2 cellular contexts compared by ENCODE assay signal in the genomic region with DNA sequence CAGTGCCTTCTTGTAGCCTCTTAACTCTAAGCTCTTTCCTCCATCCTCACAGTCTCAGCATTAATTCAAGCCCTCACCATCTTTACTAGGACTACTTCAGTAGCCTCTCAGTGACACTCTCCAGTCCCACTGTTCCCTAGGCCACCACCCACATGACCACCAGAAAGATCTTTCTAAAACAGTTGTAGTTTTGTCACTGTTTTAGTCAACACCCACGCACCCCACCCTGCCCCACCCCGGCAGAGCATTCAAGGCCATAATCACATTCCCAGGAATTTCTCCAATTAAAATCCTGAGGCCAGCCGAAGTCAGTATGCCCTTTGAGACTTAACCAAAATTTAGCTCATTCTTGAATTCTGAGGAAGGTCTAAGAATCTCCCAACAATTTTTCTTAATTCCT.
TF ChIP-seq lines count a peak whose summit lies in the region.

No MANE protein-coding gene starts in this region.

TF ChIP-seq in A549, 52 proteins besides CTCF, POLR2A, EP300 and RAD21 (continued from another document):
- TF ChIP-seq MAZ (IDR thresholded peaks at IDR 0.05; ENCODE audit: borderline replicate concordance, low read depth, low read length), result no peak
- TF ChIP-seq, protein P1, sequence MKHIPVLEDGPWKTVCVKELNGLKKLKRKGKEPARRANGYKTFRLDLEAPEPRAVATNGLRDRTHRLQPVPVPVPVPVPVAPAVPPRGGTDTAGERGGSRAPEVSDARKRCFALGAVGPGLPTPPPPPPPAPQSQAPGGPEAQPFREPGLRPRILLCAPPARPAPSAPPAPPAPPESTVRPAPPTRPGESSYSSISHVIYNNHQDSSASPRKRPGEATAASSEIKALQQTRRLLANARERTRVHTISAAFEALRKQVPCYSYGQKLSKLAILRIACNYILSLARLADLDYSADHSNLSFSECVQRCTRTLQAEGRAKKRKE (CRISPR knock-in tag; IDR thresholded peaks at IDR 0.05; ENCODE audit: low read depth), result no peak
- TF ChIP-seq, protein P2, sequence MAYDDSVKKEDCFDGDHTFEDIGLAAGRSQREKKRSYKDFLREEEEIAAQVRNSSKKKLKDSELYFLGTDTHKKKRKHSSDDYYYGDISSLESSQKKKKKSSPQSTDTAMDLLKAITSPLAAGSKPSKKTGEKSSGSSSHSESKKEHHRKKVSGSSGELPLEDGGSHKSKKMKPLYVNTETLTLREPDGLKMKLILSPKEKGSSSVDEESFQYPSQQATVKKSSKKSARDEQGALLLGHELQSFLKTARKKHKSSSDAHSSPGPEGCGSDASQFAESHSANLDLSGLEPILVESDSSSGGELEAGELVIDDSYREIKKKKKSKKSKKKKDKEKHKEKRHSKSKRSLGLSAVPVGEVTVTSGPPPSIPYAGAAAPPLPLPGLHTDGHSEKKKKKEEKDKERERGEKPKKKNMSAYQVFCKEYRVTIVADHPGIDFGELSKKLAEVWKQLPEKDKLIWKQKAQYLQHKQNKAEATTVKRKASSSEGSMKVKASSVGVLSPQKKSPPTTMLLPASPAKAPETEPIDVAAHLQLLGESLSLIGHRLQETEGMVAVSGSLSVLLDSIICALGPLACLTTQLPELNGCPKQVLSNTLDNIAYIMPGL (CRISPR knock-in tag; IDR thresholded peaks at IDR 0.05; ENCODE audit: borderline replicate concordance), result no peak

TF ChIP-seq in HEK293, 187 proteins besides CTCF, POLR2A, EP300 and RAD21 (continued from another document):
- TF ChIP-seq, protein P3, sequence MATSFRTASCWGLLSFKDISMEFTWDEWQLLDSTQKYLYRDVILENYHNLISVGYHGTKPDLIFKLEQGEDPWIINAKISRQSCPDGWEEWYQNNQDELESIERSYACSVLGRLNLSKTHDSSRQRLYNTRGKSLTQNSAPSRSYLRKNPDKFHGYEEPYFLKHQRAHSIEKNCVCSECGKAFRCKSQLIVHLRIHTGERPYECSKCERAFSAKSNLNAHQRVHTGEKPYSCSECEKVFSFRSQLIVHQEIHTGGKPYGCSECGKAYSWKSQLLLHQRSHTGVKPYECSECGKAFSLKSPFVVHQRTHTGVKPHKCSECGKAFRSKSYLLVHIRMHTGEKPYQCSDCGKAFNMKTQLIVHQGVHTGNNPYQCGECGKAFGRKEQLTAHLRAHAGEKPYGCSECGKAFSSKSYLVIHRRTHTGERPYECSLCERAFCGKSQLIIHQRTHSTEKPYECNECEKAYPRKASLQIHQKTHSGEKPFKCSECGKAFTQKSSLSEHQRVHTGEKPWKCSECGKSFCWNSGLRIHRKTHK (tag by site-specific recombination; IDR thresholded peaks at IDR 0.05), result no peak
- TF ChIP-seq, protein P4, sequence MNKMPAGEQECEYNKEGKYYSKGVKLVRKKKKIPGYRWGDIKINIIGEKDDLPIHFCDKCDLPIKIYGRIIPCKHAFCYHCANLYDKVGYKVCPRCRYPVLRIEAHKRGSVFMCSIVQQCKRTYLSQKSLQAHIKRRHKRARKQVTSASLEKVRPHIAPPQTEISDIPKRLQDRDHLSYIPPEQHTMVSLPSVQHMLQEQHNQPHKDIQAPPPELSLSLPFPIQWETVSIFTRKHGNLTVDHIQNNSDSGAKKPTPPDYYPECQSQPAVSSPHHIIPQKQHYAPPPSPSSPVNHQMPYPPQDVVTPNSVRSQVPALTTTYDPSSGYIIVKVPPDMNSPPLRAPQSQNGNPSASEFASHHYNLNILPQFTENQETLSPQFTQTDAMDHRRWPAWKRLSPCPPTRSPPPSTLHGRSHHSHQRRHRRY (tag by site-specific recombination; IDR thresholded peaks at IDR 0.05), result no peak
- TF ChIP-seq ZSCAN16 (tag by site-specific recombination; IDR thresholded peaks at IDR 0.05), result no peak
